Comparison of ENCODE assay signal across 8 cellular contexts in genomic region chr1:92030701-92031107, GRCh38. TPM values are rescaled to one million over a fixed set of nuclear protein-coding genes. Genes with fewer than 3 reads are reported as not detected.
DNase-seq lines count a peak whose midpoint lies in the region; ATAC-seq and TF ChIP-seq lines count a peak whose summit lies in the region.

No MANE protein-coding gene starts in this region.

- peaks cover 8% of the 10 kb centered on the region; the same call in 1 of the 2 replicates for H3K9me3 ChIP-seq in AG04450 (ENCODE audit: control insufficient read depth, insufficient read depth, low read length)
- no peaks in the 10 kb centered on the region for H3K9me3 ChIP-seq in iPS-18a (ENCODE audit: control insufficient read depth, low read depth, low read length)

- H3K36me3 Mint-ChIP-seq in activated CD4-positive, alpha-beta memory T cell treated with anti-CD3 and anti-CD28 coated beads, Interleukin-2, amount 10 ng/mL, durations not matched to agents 7 days and 5 days (ENCODE audit: low read depth): peaks cover 5% of the 10 kb centered on the region

- H3K27ac ChIP-seq in AG04450 (ENCODE audit: low read depth, low read length) (peak overlapping the region; percentile 39), iPS-18a (ENCODE audit: low read length) (no peak overlapping the region)

- peak overlapping the region; percentile 55 for H3K4me3 Mint-ChIP-seq in activated CD4-positive, alpha-beta memory T cell treated with anti-CD3 and anti-CD28 coated beads, Interleukin-2, amount 10 ng/mL, durations not matched to agents 7 days and 5 days

- peaks cover 8% of the 10 kb centered on the region for H3K4me1 ChIP-seq in iPS-18a (ENCODE audit: control insufficient read depth, low read depth, low read length)

- CTCF ChIA-PET in AG04450 (lab: Charles Lee): interaction anchor here (0.5 to 2.3 kb wide), 5 partner anchors 25 to 518 kb away, joined by 3 to 11 read pairs (median 7); no protein-coding TSS in a partner anchor
- CTCF ChIA-PET in activated CD4-positive, alpha-beta memory T cell treated with anti-CD3 and anti-CD28 coated beads, Interleukin-2, amount 10 ng/mL, durations not matched to agents 7 days and 5 days (lab: Charles Lee): interaction anchor here (0.6 to 1.2 kb wide), 5 partner anchors 11 to 511 kb away, joined by 3 to 4 read pairs (median 4); no protein-coding TSS in a partner anchor

- H3K4me3 ChIP-seq in AG04450 (ENCODE audit: low read depth, low read length) (peak overlapping the region; percentile 65), iPS-18a (ENCODE audit: low read length) (peak overlapping the region; percentile 67)

- H3K9ac ChIP-seq in iPS-18a (ENCODE audit: low read length): no peak overlapping the region

- no peaks in the 10 kb centered on the region for H3K27me3 ChIP-seq in AG04450 (ENCODE audit: control insufficient read depth, insufficient read depth, low read length)
- H3K27me3 ChIP-seq in iPS-18a (ENCODE audit: control insufficient read depth, insufficient read depth, low read length): peaks cover 20% of the 10 kb centered on the region

- no peaks in the 10 kb centered on the region for H3K36me3 ChIP-seq in iPS-18a (ENCODE audit: control insufficient read depth, low read depth, low read length)

- ATAC-seq in activated CD4-positive, CD25-positive, alpha-beta regulatory T cell treated with anti-CD3 and anti-CD28 coated beads, Interleukin-2, amount 50 U/mL, for 24 hours: no peak

- peaks cover 14% of the 10 kb centered on the region for H3K27me3 Mint-ChIP-seq in activated CD4-positive, alpha-beta memory T cell treated with anti-CD3 and anti-CD28 coated beads, Interleukin-2, amount 10 ng/mL, durations not matched to agents 7 days and 5 days

- intact Hi-C loops in posterior vena cava (cut with DNase I): no loop called here

- no peak for TF ChIP-seq CTCF in AG04450 (IDR thresholded peaks at IDR 0.05; ENCODE audit: low read depth, low read length)

- no peak for DNase-seq in AG04450 (ENCODE audit: low read depth, low spot score)
- peak; percentile 44 for DNase-seq in HK-2 (ENCODE audit: unreplicated experiment)
- DNase-seq in activated CD4-positive, alpha-beta memory T cell treated with anti-CD3 and anti-CD28 coated beads, Interleukin-2, amount 10 ng/mL, durations not matched to agents 7 days and 5 days: no peak
- DNase-seq in activated CD4-positive, CD25-positive, alpha-beta regulatory T cell treated with anti-CD3 and anti-CD28 coated beads, Interleukin-2, amount 50 U/mL, for 72 hours: no peak
- no peak for DNase-seq in germinal center (ENCODE audit: low spot score)
- no peak for DNase-seq in posterior vena cava (ENCODE audit: low spot score)

- peaks cover 21% of the 10 kb centered on the region for H3K4me1 Mint-ChIP-seq in activated CD4-positive, alpha-beta memory T cell treated with anti-CD3 and anti-CD28 coated beads, Interleukin-2, amount 10 ng/mL, durations not matched to agents 7 days and 5 days

- H3K9me3 Mint-ChIP-seq in activated CD4-positive, alpha-beta memory T cell treated with anti-CD3 and anti-CD28 coated beads, Interleukin-2, amount 10 ng/mL, durations not matched to agents 7 days and 5 days: no peaks in the 10 kb centered on the region

- POLR2A ChIA-PET in AG04450 (lab: Yijun Ruan, JAX): interaction anchor here (0.6 to 0.7 kb wide), 2 partner anchors 130 to 1109 kb away, joined by 7 read pairs; no protein-coding TSS in a partner anchor
- POLR2A ChIA-PET in activated CD4-positive, alpha-beta memory T cell treated with anti-CD3 and anti-CD28 coated beads, Interleukin-2, amount 10 ng/mL, durations not matched to agents 7 days and 5 days (lab: Charles Lee): interaction anchor here (0.6 kb wide), 1 partner anchor 167 kb away, joined by 3 read pairs; no protein-coding TSS in a partner anchor

- no peak overlapping the region for H3K27ac Mint-ChIP-seq in activated CD4-positive, alpha-beta memory T cell treated with anti-CD3 and anti-CD28 coated beads, Interleukin-2, amount 10 ng/mL, durations not matched to agents 7 days and 5 days

RNA-seq across cellular contexts. Expression of gene EPHX4, which starts 0.9 kb away (rescaled TPM):
- 2.6 and 4.1 TPM in 2 replicates for polyA plus RNA-seq in AG04450 (2011; rRNA removed)
- polyA minus RNA-seq in AG04450 (2011; rRNA and poly(A)+ RNA removed): 0.43 and 1.1 TPM in 2 replicates
- total RNA-seq in activated CD4-positive, alpha-beta memory T cell treated with anti-CD3 and anti-CD28 coated beads, Interleukin-2, amount 10 ng/mL, durations not matched to agents 7 days and 5 days: under 1 TPM; 0.95 to 0.98 TPM
- 1 to 10 TPM; 1.5 to 2.5 TPM for total RNA-seq in posterior vena cava

RNA-seq across cellular contexts. Expression of gene SETSIP, which starts 44.5 kb away (rescaled TPM):
- 0.22 and 0.52 TPM in 2 replicates for polyA plus RNA-seq in AG04450 (2011; rRNA removed)
- not detected in 2 replicates for polyA minus RNA-seq in AG04450 (2011; rRNA and poly(A)+ RNA removed)
- total RNA-seq in activated CD4-positive, alpha-beta memory T cell treated with anti-CD3 and anti-CD28 coated beads, Interleukin-2, amount 10 ng/mL, durations not matched to agents 7 days and 5 days: not detected
- not detected for total RNA-seq in posterior vena cava

RNA-seq across cellular contexts. Expression of gene BTBD8, which starts 49.4 kb away (rescaled TPM):
- 3.1 and 5.0 TPM in 2 replicates for polyA plus RNA-seq in AG04450 (2011; rRNA removed)
- polyA minus RNA-seq in AG04450 (2011; rRNA and poly(A)+ RNA removed): 2.2 and 6.3 TPM in 2 replicates
- 1 to 10 TPM; 3.7 to 4.6 TPM for total RNA-seq in activated CD4-positive, alpha-beta memory T cell treated with anti-CD3 and anti-CD28 coated beads, Interleukin-2, amount 10 ng/mL, durations not matched to agents 7 days and 5 days
- total RNA-seq in posterior vena cava: 1 to 10 TPM; 2.5 to 3.5 TPM
